In the genomic region with DNA sequence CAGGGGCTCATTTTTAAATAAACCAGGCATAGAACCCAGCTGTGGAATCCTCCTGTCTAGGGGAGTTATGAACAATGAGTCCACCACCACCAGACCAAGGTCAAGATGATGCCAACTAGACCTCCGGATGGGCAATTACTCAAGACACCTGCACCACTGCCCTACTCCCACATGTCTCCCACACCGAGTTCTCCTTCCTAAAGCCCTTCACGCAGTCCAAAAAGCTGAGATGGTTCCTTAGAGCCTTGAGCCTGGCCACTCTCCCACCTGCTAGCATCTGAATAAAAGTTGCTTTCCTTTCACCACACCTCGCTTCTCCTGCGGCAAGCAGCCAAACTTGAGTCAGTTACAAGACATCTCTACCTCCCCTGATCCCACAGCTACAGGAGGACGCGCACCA, we compare ENCODE assay signal across 32 cellular contexts. TPM values are rescaled to one million over a fixed set of nuclear protein-coding genes. Genes with fewer than 3 reads are reported as not detected.
"Had no signal": no experiment of that assay in that cellular context is flagged by ENCODE, and none has a peak within 500 bp of the region (broad histone marks: within the 10 kb centered on the region; RNA-seq: fewer than 3 reads in every experiment).

No MANE protein-coding gene starts in this region.

- ATAC-seq: activated CD8-positive, alpha-beta T cell treated with anti-CD3 and anti-CD28 coated beads for 36 hours; activated T-cell treated with anti-CD3 and anti-CD28 coated beads, Interleukin-2, amount 50 U/mL, for 72 hours had no signal

- H3K36me3 ChIP-seq: ascending aorta, WERI-Rb-1 had no signal

- H3K4me3 ChIP-seq: ascending aorta had no signal

- H3K9me3 Mint-ChIP-seq: activated CD4-positive, alpha-beta T cell treated with anti-CD3 and anti-CD28 coated beads, Interleukin-2, amount 10 ng/mL, durations not matched to agents 24 days and 14 days; activated CD8-positive, alpha-beta T cell treated with anti-CD3 and anti-CD28 coated beads for 36 hours; activated naive CD8-positive, alpha-beta T cell treated with anti-CD3 and anti-CD28 coated beads for 36 hours; activated T-cell treated with anti-CD3 and anti-CD28 coated beads, Interleukin-2, amount 50 U/mL, for 72 hours; activated T-helper 17 cell treated with anti-CD3 and anti-CD28 coated beads, Interleukin-2, amount 50 U/mL, for 72 hours had no signal

- DNase-seq: activated CD4-positive, alpha-beta T cell treated with anti-CD3 and anti-CD28 coated beads, Interleukin-2, amount 10 ng/mL, durations not matched to agents 24 days and 14 days; activated CD4-positive, alpha-beta T cell treated with anti-CD3 and anti-CD28 coated beads, Interleukin-2, amount 50 U/mL, for 4 hours; activated CD8-positive, alpha-beta T cell treated with anti-CD3 and anti-CD28 coated beads for 36 hours; activated effector memory CD4-positive, alpha-beta T cell treated with anti-CD3 and anti-CD28 coated beads, Interleukin-2, amount 50 U/mL, for 16 hours; activated naive CD4-positive, alpha-beta T cell; activated naive CD4-positive, alpha-beta T cell treated with anti-CD3 and anti-CD28 coated beads, Interleukin-2, amount 50 U/mL, for 16 hours; activated naive CD8-positive, alpha-beta T cell treated with anti-CD3 and anti-CD28 coated beads for 36 hours; activated T-cell treated with anti-CD3 and anti-CD28 coated beads, Interleukin-2, amount 50 U/mL, for 1 hour; activated T-cell treated with anti-CD3 and anti-CD28 coated beads, Interleukin-2, amount 50 U/mL, for 72 hours; amygdala; cerebellar nuclear complex; NCI-H1105; NCI-H1417 treated with DMSO at 0.1 percent for 48 hours; NCI-H1930; NCI-H2081 treated with DMSO at 0.1 percent for 48 hours; NCI-H345; NCI-H510A; NCI-H526; NCI-H748 treated with DMSO at 0.1 percent for 48 hours; NK-92 treated with Interleukin-12 subunit alpha and Interleukin-12 subunit beta, amount 100 ng/mL, for 24 hours; PC-3; Right ventricle myocardium superior; SW 1271; T-helper 1 cell; T-helper 2 cell; T-helper 9 cell; WERI-Rb-1 had no signal

- H3K4me3 Mint-ChIP-seq: activated CD4-positive, alpha-beta T cell treated with anti-CD3 and anti-CD28 coated beads, Interleukin-2, amount 10 ng/mL, durations not matched to agents 24 days and 14 days; activated CD8-positive, alpha-beta T cell treated with anti-CD3 and anti-CD28 coated beads for 36 hours; activated naive CD8-positive, alpha-beta T cell treated with anti-CD3 and anti-CD28 coated beads for 36 hours; activated T-cell treated with anti-CD3 and anti-CD28 coated beads, Interleukin-2, amount 50 U/mL, for 72 hours; activated T-helper 17 cell treated with anti-CD3 and anti-CD28 coated beads, Interleukin-2, amount 50 U/mL, for 72 hours had no signal

- H3K36me3 Mint-ChIP-seq: activated naive CD8-positive, alpha-beta T cell treated with anti-CD3 and anti-CD28 coated beads for 36 hours had no signal

- H3K4me1 ChIP-seq: ascending aorta had no signal

- H3K27me3 ChIP-seq: ascending aorta had no signal

- H3K27ac ChIP-seq: ascending aorta, WERI-Rb-1 had no signal

- H3K27ac Mint-ChIP-seq: activated CD4-positive, alpha-beta T cell treated with anti-CD3 and anti-CD28 coated beads, Interleukin-2, amount 10 ng/mL, durations not matched to agents 24 days and 14 days; activated CD8-positive, alpha-beta T cell treated with anti-CD3 and anti-CD28 coated beads for 36 hours; activated naive CD8-positive, alpha-beta T cell treated with anti-CD3 and anti-CD28 coated beads for 36 hours; activated T-cell treated with anti-CD3 and anti-CD28 coated beads, Interleukin-2, amount 50 U/mL, for 72 hours; activated T-helper 17 cell treated with anti-CD3 and anti-CD28 coated beads, Interleukin-2, amount 50 U/mL, for 72 hours had no signal

- H3K9me3 ChIP-seq: ascending aorta had no signal

RNA-seq across cellular contexts. Expression of gene LCN1, which starts 57.1 kb away (rescaled TPM):
- total RNA-seq: activated CD4-positive, alpha-beta T cell treated with anti-CD3 and anti-CD28 coated beads, Interleukin-2, amount 10 ng/mL, durations not matched to agents 24 days and 14 days; activated CD8-positive, alpha-beta memory T cell treated with anti-CD3 and anti-CD28 coated beads for 36 hours; activated CD8-positive, alpha-beta T cell treated with anti-CD3 and anti-CD28 coated beads for 36 hours; activated naive CD8-positive, alpha-beta T cell treated with anti-CD3 and anti-CD28 coated beads for 36 hours; activated T-cell treated with anti-CD3 and anti-CD28 coated beads, Interleukin-2, amount 50 U/mL, for 72 hours; activated T-helper 17 cell treated with anti-CD3 and anti-CD28 coated beads, Interleukin-2, amount 50 U/mL, for 72 hours; ascending aorta; cardiac septum; MCF 10A; PC-3; Right ventricle myocardium superior had no signal
